19 cellular contexts compared by ENCODE assay signal in genomic region chr9:134655591-134656333, GRCh38. TPM values are rescaled to one million over a fixed set of nuclear protein-coding genes. Genes with fewer than 3 reads are reported as not detected.
DNase-seq lines count a peak whose midpoint lies in the region; ATAC-seq, FAIRE-seq and TF ChIP-seq lines count a peak whose summit lies in the region.
"Had no signal": no experiment of that assay in that cellular context is flagged by ENCODE, and none has a peak within 500 bp of the region (broad histone marks: within the 10 kb centered on the region; RNA-seq: fewer than 3 reads in every experiment).

No MANE protein-coding gene starts in this region.

- CTCF ChIA-PET in HepG2 (lab: Yijun Ruan, JAX; ENCODE audit: low intra/inter-chr PET ratio, low total read pairs): no interaction called here

- peaks cover 62% of the 10 kb centered on the region for H3F3A ChIP-seq in GM23248 (ENCODE audit: insufficient read depth)

- H3K4me3 ChIP-seq in GM23248 (no peak overlapping the region), HepG2 (replicated peaks in 1 of 3; ENCODE audit: insufficient read depth in 1 of 3, low read depth in 2 of 3, low read length in 3 of 3) (no peak overlapping the region), small intestine (ENCODE audit: low read depth in 1 of 2, low read length in 2 of 2) (no peak overlapping the region)
- H3K4me3 ChIP-seq: adrenal gland, gastrocnemius medialis, Peyer's patch, psoas muscle had no signal

- peaks cover 12% of the 10 kb centered on the region; the same call in 1 of the 2 replicates for H4K20me1 ChIP-seq in GM23248 (ENCODE audit: insufficient read depth)
- no peaks in the 10 kb centered on the region for H4K20me1 ChIP-seq in HepG2 (ENCODE audit: insufficient read depth, low read length)

- TF ChIP-seq RAD21 in Ishikawa (IDR thresholded peaks at IDR 0.05; ENCODE audit: low read depth): peak; percentile 9; the same call in 1 of the 2 replicates
- no peak for TF ChIP-seq RAD21 in HepG2 (CRISPR knock-in tag; IDR thresholded peaks at IDR 0.05)

- TF ChIP-seq EP300 in Ishikawa (IDR thresholded peaks at IDR 0.05; ENCODE audit: borderline replicate concordance) (no peak), HepG2 (IDR thresholded peaks at IDR 0.05; ENCODE audit: low read depth in 2 of 2, low read length in 2 of 2) (no peak), HepG2 (CRISPR knock-in tag; IDR thresholded peaks at IDR 0.05; ENCODE audit: borderline replicate concordance) (no peak)

- in situ Hi-C loops in GM23248 (cut with MboI): loop anchor here (25.0 kb wide), 1 partner anchor 193 kb away; no protein-coding TSS in a partner anchor
- in situ Hi-C loops in HepG2 (cut with HindIII; ENCODE audit: extremely low pct_ligation_motif_present, low pct_unique_long_range_greater_than_20kb): no loop called here

- H3K9ac ChIP-seq in GM23248: no peak overlapping the region
- H3K9ac ChIP-seq in HepG2 (ENCODE audit: insufficient read depth, low read depth, low read length): no peak overlapping the region

- H3K79me2 ChIP-seq in GM23248 (ENCODE audit: insufficient read depth) (peaks cover 91% of the 10 kb centered on the region), HepG2 (ENCODE audit: insufficient read depth, low read length) (no peaks in the 10 kb centered on the region)

- H3K27me3 ChIP-seq in GM23248 (replicated peaks; ENCODE audit: insufficient read depth): no peaks in the 10 kb centered on the region
- H3K27me3 ChIP-seq in HepG2 (ENCODE audit: control insufficient read depth in 1 of 2, insufficient read depth in 2 of 2, low read length in 2 of 2): peaks cover 1 to 14% of the 10 kb centered on the region in 2 experiments; a peak in 3 of 5 replicates
- no peaks in the 10 kb centered on the region for H3K27me3 ChIP-seq in small intestine (ENCODE audit: control insufficient read depth in 2 of 2, insufficient read depth in 2 of 2, low read length in 2 of 2)
- H3K27me3 ChIP-seq: adrenal gland, Peyer's patch had no signal

- peak; percentile 30 for TF ChIP-seq CTCF in HepG2 (CRISPR knock-in tag; IDR thresholded peaks at IDR 0.05)

- H3K9me2 ChIP-seq in GM23248 (ENCODE audit: insufficient read depth): no peaks in the 10 kb centered on the region

- H3K4me3 Mint-ChIP-seq in stimulated activated effector memory CD8-positive, alpha-beta T cell treated with anti-CD3 and anti-CD28 coated beads, Interleukin-12 subunit alpha, Interleukin-12 subunit beta, amount 100 ng/mL, for 72 hours: no peak overlapping the region
- H3K4me3 Mint-ChIP-seq: neural crest cell had no signal

- FAIRE-seq in HepG2 (lab: Jason Lieb, UNC): no peak
- FAIRE-seq in small intestine (lab: Jason Lieb, UNC): no peak
- FAIRE-seq: GM18507, TTC549 had no signal

- 57 to 59% methylated on average over 10 of the region's 10 CpGs for WGBS in GM23248 (ENCODE audit: low coverage in 1 of 2, low lambda C conversion rate in 2 of 2, missing lambda C conversion rate in 2 of 2), 2 experiments
- WGBS in HepG2 (ENCODE audit: low lambda C conversion rate): no CpG with 5 or more reads among the region's 10 CpGs
- WGBS in small intestine, 3 donors: 66 to 72% (median 72%) methylated on average over 10 of the region's 10 CpGs

- no TSS peak for BruUV-seq in HepG2 (replicated peaks; lab: Mats Ljungman, UMichigan)

- DNase-seq in GM23248 (no peak), HepG2 (ENCODE audit: low spot score) (no peak), small intestine (no peak)
- no peak for DNase-seq in stimulated activated effector memory CD8-positive, alpha-beta T cell treated with anti-CD3 and anti-CD28 coated beads, Interleukin-12 subunit alpha, Interleukin-12 subunit beta, amount 100 ng/mL, for 72 hours (ENCODE audit: low spot score in 2 of 2)
- no peak for DNase-seq in activated CD8-positive, alpha-beta memory T cell treated with anti-CD3 and anti-CD28 coated beads for 24 hours
- DNase-seq: activated CD4-positive, alpha-beta T cell treated with anti-CD3 and anti-CD28 coated beads for 4 hours; activated CD8-positive, alpha-beta memory T cell treated with anti-CD3 and anti-CD28 coated beads, Interleukin-2, amount 50 U/mL, for 4 hours; activated gamma-delta T cell treated with Interleukin-2 at 50 U/mL for 16 hours; COR-L47; gastrocnemius medialis; NCI-H2227 treated with DMSO at 0.1 percent for 48 hours had no signal

- ATAC-seq in HepG2: peak; percentile 44
- ATAC-seq in stimulated activated effector memory CD8-positive, alpha-beta T cell treated with anti-CD3 and anti-CD28 coated beads, Interleukin-12 subunit alpha, Interleukin-12 subunit beta, amount 100 ng/mL, for 72 hours: peak; percentile 28
- ATAC-seq in GM21576 (IDR thresholded peaks at IDR 0.05; ENCODE audit: unreplicated experiment): no peak
- ATAC-seq: psoas muscle had no signal

- H2AFZ ChIP-seq in GM23248 (no peak overlapping the region), HepG2 (ENCODE audit: low read length) (no peak overlapping the region)

- no peak overlapping the region for H3K27ac Mint-ChIP-seq in stimulated activated effector memory CD8-positive, alpha-beta T cell treated with anti-CD3 and anti-CD28 coated beads, Interleukin-12 subunit alpha, Interleukin-12 subunit beta, amount 100 ng/mL, for 72 hours

- intact Hi-C loops in HepG2 (cut with micrococcal nuclease; ENCODE audit: unreplicated experiment): no loop called here

- H3K9me3 ChIP-seq in GM23248 (ENCODE audit: low read depth) (no peaks in the 10 kb centered on the region), HepG2 (ENCODE audit: low read length) (peaks cover 9% of the 10 kb centered on the region), small intestine (ENCODE audit: control insufficient read depth, low read depth) (no peaks in the 10 kb centered on the region)
- H3K9me3 ChIP-seq: adrenal gland, gastrocnemius medialis, psoas muscle had no signal

- peaks cover 7% of the 10 kb centered on the region; the same call in 1 of the 2 replicates for H3K36me3 ChIP-seq in GM23248 (ENCODE audit: low read depth)
- H3K36me3 ChIP-seq in HepG2 (replicated peaks in 1 of 2; ENCODE audit: control insufficient read depth in 1 of 2, insufficient read depth in 2 of 2, low read length in 2 of 2): no peaks in the 10 kb centered on the region
- H3K36me3 ChIP-seq in small intestine (ENCODE audit: control insufficient read depth in 2 of 2, insufficient read depth in 2 of 2, low read length in 2 of 2): no peaks in the 10 kb centered on the region
- H3K36me3 ChIP-seq: adrenal gland, gastrocnemius medialis, Peyer's patch had no signal

- H3K4me1 ChIP-seq in GM23248 (ENCODE audit: insufficient read depth) (peaks cover 15% of the 10 kb centered on the region), HepG2 (ENCODE audit: insufficient read depth, low read length) (no peaks in the 10 kb centered on the region), small intestine (ENCODE audit: control insufficient read depth in 2 of 2, insufficient read depth in 1 of 2, low read depth in 1 of 2, low read length in 1 of 2) (no peaks in the 10 kb centered on the region)
- H3K4me1 ChIP-seq: adrenal gland, gastrocnemius medialis, psoas muscle had no signal

- TF ChIP-seq POLR2A in HepG2 (IDR thresholded peaks at IDR 0.05; ENCODE audit: insufficient read depth in 1 of 2, low read depth in 2 of 2, low read length in 2 of 2): no peak

- POLR2A ChIA-PET in HepG2 (lab: Yijun Ruan, JAX): no interaction called here

- H3K4me1 Mint-ChIP-seq in stimulated activated effector memory CD8-positive, alpha-beta T cell treated with anti-CD3 and anti-CD28 coated beads, Interleukin-12 subunit alpha, Interleukin-12 subunit beta, amount 100 ng/mL, for 72 hours: no peaks in the 10 kb centered on the region
- H3K4me1 Mint-ChIP-seq: neural crest cell had no signal

- H3K36me3 Mint-ChIP-seq in stimulated activated effector memory CD8-positive, alpha-beta T cell treated with anti-CD3 and anti-CD28 coated beads, Interleukin-12 subunit alpha, Interleukin-12 subunit beta, amount 100 ng/mL, for 72 hours: no peaks in the 10 kb centered on the region

- peak overlapping the region; percentile 21; the same call in 1 of the 2 replicates for H3K27ac ChIP-seq in GM23248
- H3K27ac ChIP-seq in HepG2 (ENCODE audit: extremely low read length, insufficient read depth, low read length): no peak overlapping the region
- no peak overlapping the region for H3K27ac ChIP-seq in small intestine (ENCODE audit: low read depth in 1 of 2, low read length in 1 of 2)
- H3K27ac ChIP-seq: adrenal gland, gastrocnemius medialis, Peyer's patch, psoas muscle had no signal

- peaks cover 2% of the 10 kb centered on the region for H3K9me3 Mint-ChIP-seq in stimulated activated effector memory CD8-positive, alpha-beta T cell treated with anti-CD3 and anti-CD28 coated beads, Interleukin-12 subunit alpha, Interleukin-12 subunit beta, amount 100 ng/mL, for 72 hours

- H3K4me2 ChIP-seq in GM23248 (ENCODE audit: unreplicated experiment): no peak overlapping the region
- H3K4me2 ChIP-seq in HepG2 (ENCODE audit: low read depth, low read length): no peak overlapping the region

RNA-seq across cellular contexts. Expression of gene COL5A1, which starts 14.2 kb away (rescaled TPM):
- total RNA-seq in GM23248 (2014; rRNA removed; shearing (Covaris generic)): 812 and 897 TPM in 2 replicates
- polyA plus RNA-seq in GM23248 (2016; fragmentation: Nextera tagmentation; extraction: Ambion mirVana): 206 and 211 TPM in 2 replicates
- not detected in 2 replicates for total RNA-seq in HepG2 (2016; rRNA removed; fragmentation: Illumina TruSeq; extraction: Trizol)
- not detected in 2 replicates for total RNA-seq in HepG2 (2016; cell fraction: cytosol; rRNA removed; fragmentation: Illumina TruSeq; extraction: Trizol; ENCODE audit: low read depth)
- total RNA-seq in HepG2 (2016; cell fraction: insoluble cytoplasmic fraction; rRNA removed; fragmentation: Illumina TruSeq; extraction: Trizol): not detected in 2 replicates
- total RNA-seq in HepG2 (2016; cell fraction: membrane; rRNA removed; fragmentation: Illumina TruSeq; extraction: Trizol): not detected in 2 replicates
- total RNA-seq in HepG2 (2016; cell fraction: nucleus; rRNA removed; fragmentation: Illumina TruSeq; extraction: Trizol): not detected in 2 replicates
- under 0.01 TPM in 1 of 2 replicates, not detected in the other for polyA plus RNA-seq in HepG2 (2011; rRNA removed)
- under 0.01 TPM in 1 of 2 replicates, not detected in the other for polyA plus RNA-seq in HepG2 (2011; cell fraction: cytosol; rRNA removed)
- 0.07 and 0.08 TPM in 2 replicates for polyA plus RNA-seq in HepG2 (2011; cell fraction: nucleus; rRNA removed)
- not detected in 2 replicates for polyA plus RNA-seq in HepG2 (2012)
- polyA plus RNA-seq in HepG2 (2016; cell fraction: cytosol; fragmentation: Illumina TruSeq; extraction: Trizol; ENCODE audit: low read depth): not detected in 2 replicates
- polyA plus RNA-seq in HepG2 (2016; cell fraction: insoluble cytoplasmic fraction; fragmentation: Illumina TruSeq; extraction: Trizol; ENCODE audit: low read depth): not detected in 2 replicates
- not detected in 2 replicates for polyA plus RNA-seq in HepG2 (2016; cell fraction: membrane; fragmentation: Illumina TruSeq; extraction: Trizol; ENCODE audit: low read depth)
- polyA plus RNA-seq in HepG2 (2016; cell fraction: nucleus; fragmentation: Illumina TruSeq; extraction: Trizol; ENCODE audit: insufficient read depth, low read depth): 0.19 TPM in 1 of 2 replicates, not detected in the other
- polyA minus RNA-seq in HepG2 (2011; rRNA and poly(A)+ RNA removed; ENCODE audit: low replicate concordance): 0.04 and 20.3 TPM in 2 replicates
- polyA minus RNA-seq in HepG2 (2011; cell fraction: cytosol; rRNA and poly(A)+ RNA removed): 0.20 TPM in 1 of 2 replicates, not detected in the other
- polyA minus RNA-seq in HepG2 (2011; cell fraction: nucleus; rRNA and poly(A)+ RNA removed): not detected in 2 replicates
- polyA plus RNA-seq in small intestine: 1 to 10 TPM in 2 of 3 donors, under 1 TPM in 1; 0.22 to 9.5 (median 1.4) TPM

Comparison
In these comparisons a context has a peak if more than half of its experiments do, and no peak if none do; other contexts are left out.
1. RNA of gene COL5A1, which starts 14.2 kb away (polyA plus RNA-seq): 206 to 211 TPM in GM23248; 0.22 to 9.5 TPM in small intestine and under 0.01 to 0.19 TPM in HepG2; every median in the first group is over 10 times any median in the second.